Comparison of ENCODE assay signal across 18 cellular contexts in the genomic region with DNA sequence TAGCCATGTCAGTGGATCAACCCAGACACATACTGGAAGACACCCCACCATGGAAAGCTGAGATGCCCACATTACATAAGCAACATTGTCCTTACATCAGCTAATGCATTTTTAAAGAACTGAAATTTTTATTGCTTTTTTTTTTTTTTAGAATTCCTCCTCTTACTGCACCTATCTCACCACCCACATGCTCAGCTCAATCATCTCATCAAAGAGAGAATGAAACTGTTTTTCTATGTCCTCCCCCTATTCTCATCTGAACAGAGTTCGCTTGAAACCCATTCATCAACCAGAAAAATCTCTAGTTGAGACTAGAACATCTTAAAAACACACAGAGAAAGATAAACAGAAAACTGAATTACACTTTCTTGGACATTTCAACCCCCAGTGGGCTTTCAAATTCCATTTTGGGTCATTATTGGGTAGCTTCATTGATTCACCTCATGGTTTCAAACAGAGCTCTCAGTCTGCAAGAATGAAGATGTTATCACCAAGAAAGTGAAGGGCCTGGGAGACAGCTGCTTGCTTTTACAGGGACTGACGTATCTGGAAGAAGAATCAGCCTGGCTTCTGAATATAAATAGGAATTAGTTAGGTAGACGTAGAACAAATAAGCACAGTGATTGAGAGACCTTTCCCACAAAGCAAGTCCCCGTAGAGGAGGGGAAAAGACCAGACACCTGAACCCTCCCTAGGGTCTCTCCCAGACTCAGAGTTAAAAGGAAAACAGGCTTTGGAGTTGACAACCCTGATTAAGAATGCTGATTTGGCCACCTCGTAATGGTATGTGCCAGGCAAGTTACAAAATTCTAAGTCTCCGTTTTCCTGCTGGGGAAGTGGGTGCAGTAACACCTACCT.
DNase-seq lines count a peak whose midpoint lies in the region; TF ChIP-seq lines count a peak whose summit lies in the region.
"Had no signal": no experiment of that assay in that cellular context is flagged by ENCODE, and none has a peak within 500 bp of the region (broad histone marks: within the 10 kb centered on the region; RNA-seq: fewer than 3 reads in every experiment).

No MANE protein-coding gene starts in this region.

- peak overlapping the region; percentile 53 for H3K27ac ChIP-seq in HEK293 (ENCODE audit: extremely low read depth, low read depth, low read length)
- H3K27ac ChIP-seq in smooth muscle cell (ENCODE audit: low read depth), result peak overlapping the region; percentile 92
- H3K27ac ChIP-seq: ascending aorta, C4-2B, vagina had no signal

- CTCF ChIA-PET in HEK293 (lab: Yijun Ruan, JAX), result interaction anchor here (0.9 to 2.7 kb wide), 4 partner anchors 11 to 290 kb away, joined by 3 to 10 read pairs (median 8); no protein-coding TSS in a partner anchor

- no peaks in the 10 kb centered on the region for H4K20me1 ChIP-seq in smooth muscle cell (ENCODE audit: low read depth)

- no peaks in the 10 kb centered on the region for H3K9me3 ChIP-seq in HEK293 (ENCODE audit: control insufficient read depth, insufficient read depth, low read depth, low read length)
- H3K9me3 ChIP-seq in smooth muscle cell (replicated peaks; ENCODE audit: low read depth), result no peaks in the 10 kb centered on the region
- H3K9me3 ChIP-seq: ascending aorta, vagina had no signal

- H2AFZ ChIP-seq in smooth muscle cell (ENCODE audit: low read depth), result peak overlapping the region; percentile 7

- peaks cover 17% of the 10 kb centered on the region for H3F3A ChIP-seq in smooth muscle cell (ENCODE audit: low read depth)

- POLR2A ChIA-PET in HEK293 (lab: Yijun Ruan, JAX), result interaction anchor here (0.6 to 0.7 kb wide), 2 partner anchors 91 to 167 kb away, joined by 3 to 5 read pairs; no protein-coding TSS in a partner anchor

- H3K4me1 ChIP-seq in HEK293 (ENCODE audit: control insufficient read depth, insufficient read depth, low read length), result peaks cover 19% of the 10 kb centered on the region
- H3K4me1 ChIP-seq in smooth muscle cell (ENCODE audit: low read depth), result peaks cover 27% of the 10 kb centered on the region
- H3K4me1 ChIP-seq: ascending aorta had no signal

- peak overlapping the region; percentile 81 for H3K4me2 ChIP-seq in smooth muscle cell

- peak overlapping the region; percentile 55 for H3K9ac ChIP-seq in smooth muscle cell (ENCODE audit: low read depth)

- H3K27me3 ChIP-seq in smooth muscle cell (ENCODE audit: low read depth), result no peaks in the 10 kb centered on the region
- H3K27me3 ChIP-seq: ascending aorta, vagina had no signal

- H3K36me3 ChIP-seq in HEK293 (ENCODE audit: control insufficient read depth in 2 of 2, insufficient read depth in 1 of 2, low read length in 2 of 2), result peaks cover 0 to 7% of the 10 kb centered on the region in 2 experiments; a peak in 1 of 3 replicates
- H3K36me3 ChIP-seq in smooth muscle cell (ENCODE audit: low read depth), result no peaks in the 10 kb centered on the region
- H3K36me3 ChIP-seq: ascending aorta, vagina had no signal

- H3K79me2 ChIP-seq in smooth muscle cell (ENCODE audit: low read depth), result peaks cover 13% of the 10 kb centered on the region

- 9% methylated on average over 6 of the region's 6 CpGs for WGBS in smooth muscle cell (ENCODE audit: low lambda C conversion rate)

- TF ChIP-seq CTCF in HEK293 (tag by site-specific recombination; IDR thresholded peaks at IDR 0.05) (no peak), smooth muscle cell (IDR thresholded peaks at IDR 0.05; ENCODE audit: borderline replicate concordance, insufficient read depth, poor library complexity, severe bottlenecking) (no peak)

- DNase-seq in SK-N-DZ (ENCODE audit: low spot score) (peak; percentile 99), islet precursor cell (peak; percentile 89), smooth muscle cell (lab: John Stamatoyannopoulos, UW; ENCODE audit: unreplicated experiment) (no peak), HT-29 (ENCODE audit: low spot score) (no peak), GDM1 (lab: John Stamatoyannopoulos, UW) (no peak)
- no peak for DNase-seq in stimulated activated CD4-positive, alpha-beta T cell treated with anti-CD3 and anti-CD28 coated beads, Interleukin-4, amount 100 ng/mL, for 24 hours
- DNase-seq: activated B cell treated with CpG ODN at 0.5 μM for 24 hours; activated CD4-positive, alpha-beta memory T cell treated with anti-CD3 and anti-CD28 coated beads for 36 hours; Calu3; central memory CD4-positive, alpha-beta T cell; KG1; NCI-H146; RPMI8226 had no signal

- H3K4me3 ChIP-seq in HEK293 (ENCODE audit: low read depth, low read length) (no peak overlapping the region), smooth muscle cell (no peak overlapping the region)
- H3K4me3 ChIP-seq: ascending aorta, lung, vagina had no signal

TF ChIP-seq in HEK293, 187 proteins besides CTCF, POLR2A, EP300 and RAD21 (continues in another document):
- TF ChIP-seq OSR2 (tag by site-specific recombination; IDR thresholded peaks at IDR 0.05) (peak; percentile 21; the same call in 1 of the 2 replicates), ZNF335 (tag by site-specific recombination; conservative IDR thresholded peaks at IDR 0.05) (peak; percentile 60), TCF7L2 (IDR thresholded peaks at IDR 0.05; ENCODE audit: borderline replicate concordance, low read depth, low read length) (0 out of 2 replicates have a peak, but pooled peaks have one; percentile 27), ZBTB21 (tag by site-specific recombination; IDR thresholded peaks at IDR 0.05) (no peak), ZNF76 (tag by site-specific recombination; IDR thresholded peaks at IDR 0.05; ENCODE audit: borderline replicate concordance, low read depth) (no peak), ZNF416 (tag by site-specific recombination; IDR thresholded peaks at IDR 0.05) (no peak), ZNF133 (tag by site-specific recombination; IDR thresholded peaks at IDR 0.05) (no peak), KLF1 (tag by site-specific recombination; IDR thresholded peaks at IDR 0.05) (no peak), ZNF701 (tag by site-specific recombination; IDR thresholded peaks at IDR 0.05) (no peak), ZFHX2 (tag by site-specific recombination; conservative IDR thresholded peaks at IDR 0.05) (peak; percentile 28; the same call in 1 of the 2 replicates), ZNF610 (tag by site-specific recombination; IDR thresholded peaks at IDR 0.05; ENCODE audit: borderline replicate concordance) (no peak), ZNF10 (tag by site-specific recombination; IDR thresholded peaks at IDR 0.05) (peak; percentile 45; the same call in 1 of the 2 replicates)
- TF ChIP-seq, protein P1, sequence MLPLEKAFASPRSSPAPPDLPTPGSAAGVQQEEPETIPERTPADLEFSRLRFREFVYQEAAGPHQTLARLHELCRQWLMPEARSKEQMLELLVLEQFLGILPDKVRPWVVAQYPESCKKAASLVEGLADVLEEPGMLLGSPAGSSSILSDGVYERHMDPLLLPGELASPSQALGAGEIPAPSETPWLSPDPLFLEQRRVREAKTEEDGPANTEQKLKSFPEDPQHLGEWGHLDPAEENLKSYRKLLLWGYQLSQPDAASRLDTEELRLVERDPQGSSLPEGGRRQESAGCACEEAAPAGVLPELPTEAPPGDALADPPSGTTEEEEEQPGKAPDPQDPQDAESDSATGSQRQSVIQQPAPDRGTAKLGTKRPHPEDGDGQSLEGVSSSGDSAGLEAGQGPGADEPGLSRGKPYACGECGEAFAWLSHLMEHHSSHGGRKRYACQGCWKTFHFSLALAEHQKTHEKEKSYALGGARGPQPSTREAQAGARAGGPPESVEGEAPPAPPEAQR (tag by site-specific recombination; IDR thresholded peaks at IDR 0.05), result no peak
- TF ChIP-seq, protein P2, sequence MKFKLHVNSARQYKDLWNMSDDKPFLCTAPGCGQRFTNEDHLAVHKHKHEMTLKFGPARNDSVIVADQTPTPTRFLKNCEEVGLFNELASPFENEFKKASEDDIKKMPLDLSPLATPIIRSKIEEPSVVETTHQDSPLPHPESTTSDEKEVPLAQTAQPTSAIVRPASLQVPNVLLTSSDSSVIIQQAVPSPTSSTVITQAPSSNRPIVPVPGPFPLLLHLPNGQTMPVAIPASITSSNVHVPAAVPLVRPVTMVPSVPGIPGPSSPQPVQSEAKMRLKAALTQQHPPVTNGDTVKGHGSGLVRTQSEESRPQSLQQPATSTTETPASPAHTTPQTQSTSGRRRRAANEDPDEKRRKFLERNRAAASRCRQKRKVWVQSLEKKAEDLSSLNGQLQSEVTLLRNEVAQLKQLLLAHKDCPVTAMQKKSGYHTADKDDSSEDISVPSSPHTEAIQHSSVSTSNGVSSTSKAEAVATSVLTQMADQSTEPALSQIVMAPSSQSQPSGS (tag by site-specific recombination; IDR thresholded peaks at IDR 0.05; ENCODE audit: low read depth), result no peak
- TF ChIP-seq, protein P3, sequence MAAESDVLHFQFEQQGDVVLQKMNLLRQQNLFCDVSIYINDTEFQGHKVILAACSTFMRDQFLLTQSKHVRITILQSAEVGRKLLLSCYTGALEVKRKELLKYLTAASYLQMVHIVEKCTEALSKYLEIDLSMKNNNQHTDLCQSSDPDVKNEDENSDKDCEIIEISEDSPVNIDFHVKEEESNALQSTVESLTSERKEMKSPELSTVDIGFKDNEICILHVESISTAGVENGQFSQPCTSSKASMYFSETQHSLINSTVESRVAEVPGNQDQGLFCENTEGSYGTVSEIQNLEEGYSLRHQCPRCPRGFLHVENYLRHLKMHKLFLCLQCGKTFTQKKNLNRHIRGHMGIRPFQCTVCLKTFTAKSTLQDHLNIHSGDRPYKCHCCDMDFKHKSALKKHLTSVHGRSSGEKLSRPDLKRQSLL (tag by site-specific recombination; IDR thresholded peaks at IDR 0.05), result peak; percentile 36; the same call in 1 of the 2 replicates

Comparison
In these comparisons a context has a peak if more than half of its experiments do, and no peak if none do; other contexts are left out.
1. DNase-seq: peak in SK-N-DZ (single experiment) and islet precursor cell (single experiment); none in smooth muscle cell (single experiment), stimulated activated CD4-positive, alpha-beta T cell treated with anti-CD3 and anti-CD28 coated beads, Interleukin-4, amount 100 ng/mL, for 24 hours (single experiment), HT-29 (single experiment) and GDM1 (single experiment).